Comparison of ENCODE assay signal across 1 cellular context in the genomic region with DNA sequence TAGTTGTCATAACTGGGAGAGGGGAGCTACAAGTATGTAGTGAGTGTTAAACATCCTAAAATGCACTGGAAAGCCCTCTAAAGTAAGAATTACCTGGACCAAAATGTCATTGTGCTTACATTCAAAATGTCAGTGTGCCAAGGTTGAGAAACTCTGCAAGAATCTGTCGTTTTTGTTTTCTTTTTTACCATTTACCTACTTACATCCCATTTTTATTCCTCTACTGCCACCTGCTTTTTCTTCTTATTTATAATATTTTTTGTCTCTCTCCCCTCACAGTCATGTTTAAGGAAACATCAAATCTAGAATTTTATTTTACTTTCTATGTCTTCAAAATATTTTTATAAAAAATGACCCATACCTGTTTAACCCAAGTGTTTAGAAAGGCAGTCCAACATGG.
TF ChIP-seq lines count a peak whose summit lies in the region.

No MANE protein-coding gene starts in this region.

TF ChIP-seq in SK-N-SH, 30 proteins besides CTCF, POLR2A, EP300 and RAD21 (continued from another document):
- TF ChIP-seq, protein P1, sequence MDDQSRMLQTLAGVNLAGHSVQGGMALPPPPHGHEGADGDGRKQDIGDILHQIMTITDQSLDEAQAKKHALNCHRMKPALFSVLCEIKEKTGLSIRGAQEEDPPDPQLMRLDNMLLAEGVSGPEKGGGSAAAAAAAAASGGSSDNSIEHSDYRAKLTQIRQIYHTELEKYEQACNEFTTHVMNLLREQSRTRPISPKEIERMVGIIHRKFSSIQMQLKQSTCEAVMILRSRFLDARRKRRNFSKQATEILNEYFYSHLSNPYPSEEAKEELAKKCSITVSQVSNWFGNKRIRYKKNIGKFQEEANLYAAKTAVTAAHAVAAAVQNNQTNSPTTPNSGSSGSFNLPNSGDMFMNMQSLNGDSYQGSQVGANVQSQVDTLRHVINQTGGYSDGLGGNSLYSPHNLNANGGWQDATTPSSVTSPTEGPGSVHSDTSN (IDR thresholded peaks at IDR 0.05): no peak
- TF ChIP-seq CHD2 (IDR thresholded peaks at IDR 0.05; ENCODE audit: low read length, partially characterized antibody) (no peak), FOXJ3 (CRISPR knock-in tag; IDR thresholded peaks at IDR 0.05) (no peak), MEF2A (IDR thresholded peaks at IDR 0.05; ENCODE audit: borderline replicate concordance, low read depth) (no peak)
- TF ChIP-seq, protein P2, sequence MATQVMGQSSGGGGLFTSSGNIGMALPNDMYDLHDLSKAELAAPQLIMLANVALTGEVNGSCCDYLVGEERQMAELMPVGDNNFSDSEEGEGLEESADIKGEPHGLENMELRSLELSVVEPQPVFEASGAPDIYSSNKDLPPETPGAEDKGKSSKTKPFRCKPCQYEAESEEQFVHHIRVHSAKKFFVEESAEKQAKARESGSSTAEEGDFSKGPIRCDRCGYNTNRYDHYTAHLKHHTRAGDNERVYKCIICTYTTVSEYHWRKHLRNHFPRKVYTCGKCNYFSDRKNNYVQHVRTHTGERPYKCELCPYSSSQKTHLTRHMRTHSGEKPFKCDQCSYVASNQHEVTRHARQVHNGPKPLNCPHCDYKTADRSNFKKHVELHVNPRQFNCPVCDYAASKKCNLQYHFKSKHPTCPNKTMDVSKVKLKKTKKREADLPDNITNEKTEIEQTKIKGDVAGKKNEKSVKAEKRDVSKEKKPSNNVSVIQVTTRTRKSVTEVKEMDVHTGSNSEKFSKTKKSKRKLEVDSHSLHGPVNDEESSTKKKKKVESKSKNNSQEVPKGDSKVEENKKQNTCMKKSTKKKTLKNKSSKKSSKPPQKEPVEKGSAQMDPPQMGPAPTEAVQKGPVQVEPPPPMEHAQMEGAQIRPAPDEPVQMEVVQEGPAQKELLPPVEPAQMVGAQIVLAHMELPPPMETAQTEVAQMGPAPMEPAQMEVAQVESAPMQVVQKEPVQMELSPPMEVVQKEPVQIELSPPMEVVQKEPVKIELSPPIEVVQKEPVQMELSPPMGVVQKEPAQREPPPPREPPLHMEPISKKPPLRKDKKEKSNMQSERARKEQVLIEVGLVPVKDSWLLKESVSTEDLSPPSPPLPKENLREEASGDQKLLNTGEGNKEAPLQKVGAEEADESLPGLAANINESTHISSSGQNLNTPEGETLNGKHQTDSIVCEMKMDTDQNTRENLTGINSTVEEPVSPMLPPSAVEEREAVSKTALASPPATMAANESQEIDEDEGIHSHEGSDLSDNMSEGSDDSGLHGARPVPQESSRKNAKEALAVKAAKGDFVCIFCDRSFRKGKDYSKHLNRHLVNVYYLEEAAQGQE (IDR thresholded peaks at IDR 0.05; ENCODE audit: low read depth, low read length): no peak
